ENCODE assay signal across 1 cellular context in genomic region chr10:5595591-5596590, GRCh38.
TF ChIP-seq lines count a peak whose summit lies in the region.

No MANE protein-coding gene starts in this region.

TF ChIP-seq in WTC11, 78 proteins besides CTCF, POLR2A, EP300 and RAD21 (continued from another document):
- TF ChIP-seq, protein P1, sequence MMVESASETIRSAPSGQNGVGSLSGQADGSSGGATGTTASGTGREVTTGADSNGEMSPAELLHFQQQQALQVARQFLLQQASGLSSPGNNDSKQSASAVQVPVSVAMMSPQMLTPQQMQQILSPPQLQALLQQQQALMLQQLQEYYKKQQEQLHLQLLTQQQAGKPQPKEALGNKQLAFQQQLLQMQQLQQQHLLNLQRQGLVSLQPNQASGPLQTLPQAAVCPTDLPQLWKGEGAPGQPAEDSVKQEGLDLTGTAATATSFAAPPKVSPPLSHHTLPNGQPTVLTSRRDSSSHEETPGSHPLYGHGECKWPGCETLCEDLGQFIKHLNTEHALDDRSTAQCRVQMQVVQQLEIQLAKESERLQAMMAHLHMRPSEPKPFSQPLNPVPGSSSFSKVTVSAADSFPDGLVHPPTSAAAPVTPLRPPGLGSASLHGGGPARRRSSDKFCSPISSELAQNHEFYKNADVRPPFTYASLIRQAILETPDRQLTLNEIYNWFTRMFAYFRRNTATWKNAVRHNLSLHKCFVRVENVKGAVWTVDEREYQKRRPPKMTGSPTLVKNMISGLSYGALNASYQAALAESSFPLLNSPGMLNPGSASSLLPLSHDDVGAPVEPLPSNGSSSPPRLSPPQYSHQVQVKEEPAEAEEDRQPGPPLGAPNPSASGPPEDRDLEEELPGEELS (CRISPR knock-in tag; IDR thresholded peaks at IDR 0.05) = no peak
- TF ChIP-seq, protein P2, sequence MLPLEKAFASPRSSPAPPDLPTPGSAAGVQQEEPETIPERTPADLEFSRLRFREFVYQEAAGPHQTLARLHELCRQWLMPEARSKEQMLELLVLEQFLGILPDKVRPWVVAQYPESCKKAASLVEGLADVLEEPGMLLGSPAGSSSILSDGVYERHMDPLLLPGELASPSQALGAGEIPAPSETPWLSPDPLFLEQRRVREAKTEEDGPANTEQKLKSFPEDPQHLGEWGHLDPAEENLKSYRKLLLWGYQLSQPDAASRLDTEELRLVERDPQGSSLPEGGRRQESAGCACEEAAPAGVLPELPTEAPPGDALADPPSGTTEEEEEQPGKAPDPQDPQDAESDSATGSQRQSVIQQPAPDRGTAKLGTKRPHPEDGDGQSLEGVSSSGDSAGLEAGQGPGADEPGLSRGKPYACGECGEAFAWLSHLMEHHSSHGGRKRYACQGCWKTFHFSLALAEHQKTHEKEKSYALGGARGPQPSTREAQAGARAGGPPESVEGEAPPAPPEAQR (CRISPR knock-in tag; IDR thresholded peaks at IDR 0.05) = no peak
- TF ChIP-seq, protein P3, sequence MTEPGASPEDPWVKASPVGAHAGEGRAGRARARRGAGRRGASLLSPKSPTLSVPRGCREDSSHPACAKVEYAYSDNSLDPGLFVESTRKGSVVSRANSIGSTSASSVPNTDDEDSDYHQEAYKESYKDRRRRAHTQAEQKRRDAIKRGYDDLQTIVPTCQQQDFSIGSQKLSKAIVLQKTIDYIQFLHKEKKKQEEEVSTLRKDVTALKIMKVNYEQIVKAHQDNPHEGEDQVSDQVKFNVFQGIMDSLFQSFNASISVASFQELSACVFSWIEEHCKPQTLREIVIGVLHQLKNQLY (CRISPR knock-in tag; IDR thresholded peaks at IDR 0.05) = no peak
- TF ChIP-seq, protein P4, sequence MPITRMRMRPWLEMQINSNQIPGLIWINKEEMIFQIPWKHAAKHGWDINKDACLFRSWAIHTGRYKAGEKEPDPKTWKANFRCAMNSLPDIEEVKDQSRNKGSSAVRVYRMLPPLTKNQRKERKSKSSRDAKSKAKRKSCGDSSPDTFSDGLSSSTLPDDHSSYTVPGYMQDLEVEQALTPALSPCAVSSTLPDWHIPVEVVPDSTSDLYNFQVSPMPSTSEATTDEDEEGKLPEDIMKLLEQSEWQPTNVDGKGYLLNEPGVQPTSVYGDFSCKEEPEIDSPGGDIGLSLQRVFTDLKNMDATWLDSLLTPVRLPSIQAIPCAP (CRISPR knock-in tag; IDR thresholded peaks at IDR 0.05) = no peak
- no peak for TF ChIP-seq SMAD3 (CRISPR knock-in tag; IDR thresholded peaks at IDR 0.05; ENCODE audit: borderline replicate concordance)
- TF ChIP-seq, protein P5, sequence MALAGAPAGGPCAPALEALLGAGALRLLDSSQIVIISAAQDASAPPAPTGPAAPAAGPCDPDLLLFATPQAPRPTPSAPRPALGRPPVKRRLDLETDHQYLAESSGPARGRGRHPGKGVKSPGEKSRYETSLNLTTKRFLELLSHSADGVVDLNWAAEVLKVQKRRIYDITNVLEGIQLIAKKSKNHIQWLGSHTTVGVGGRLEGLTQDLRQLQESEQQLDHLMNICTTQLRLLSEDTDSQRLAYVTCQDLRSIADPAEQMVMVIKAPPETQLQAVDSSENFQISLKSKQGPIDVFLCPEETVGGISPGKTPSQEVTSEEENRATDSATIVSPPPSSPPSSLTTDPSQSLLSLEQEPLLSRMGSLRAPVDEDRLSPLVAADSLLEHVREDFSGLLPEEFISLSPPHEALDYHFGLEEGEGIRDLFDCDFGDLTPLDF (CRISPR knock-in tag; IDR thresholded peaks at IDR 0.05) = no peak
- no peak for TF ChIP-seq OVOL2 (CRISPR knock-in tag; IDR thresholded peaks at IDR 0.05; ENCODE audit: borderline replicate concordance)
- no peak for TF ChIP-seq SP1 (CRISPR knock-in tag; conservative IDR thresholded peaks at IDR 0.05)
- no peak for TF ChIP-seq JUN (CRISPR knock-in tag; IDR thresholded peaks at IDR 0.05)
- TF ChIP-seq ZNF219 (CRISPR knock-in tag; IDR thresholded peaks at IDR 0.05; ENCODE audit: borderline replicate concordance) = no peak
- TF ChIP-seq, protein P6, sequence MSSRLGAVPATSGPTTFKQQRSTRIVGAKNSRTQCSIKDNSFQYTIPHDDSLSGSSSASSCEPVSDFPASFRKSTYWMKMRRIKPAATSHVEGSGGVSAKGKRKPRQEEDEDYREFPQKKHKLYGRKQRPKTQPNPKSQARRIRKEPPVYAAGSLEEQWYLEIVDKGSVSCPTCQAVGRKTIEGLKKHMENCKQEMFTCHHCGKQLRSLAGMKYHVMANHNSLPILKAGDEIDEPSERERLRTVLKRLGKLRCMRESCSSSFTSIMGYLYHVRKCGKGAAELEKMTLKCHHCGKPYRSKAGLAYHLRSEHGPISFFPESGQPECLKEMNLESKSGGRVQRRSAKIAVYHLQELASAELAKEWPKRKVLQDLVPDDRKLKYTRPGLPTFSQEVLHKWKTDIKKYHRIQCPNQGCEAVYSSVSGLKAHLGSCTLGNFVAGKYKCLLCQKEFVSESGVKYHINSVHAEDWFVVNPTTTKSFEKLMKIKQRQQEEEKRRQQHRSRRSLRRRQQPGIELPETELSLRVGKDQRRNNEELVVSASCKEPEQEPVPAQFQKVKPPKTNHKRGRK (CRISPR knock-in tag; IDR thresholded peaks at IDR 0.05; ENCODE audit: borderline replicate concordance) = no peak
- TF ChIP-seq ZNF396 (CRISPR knock-in tag; IDR thresholded peaks at IDR 0.05; ENCODE audit: borderline replicate concordance) = no peak
- no peak for TF ChIP-seq CREB1 (CRISPR knock-in tag; IDR thresholded peaks at IDR 0.05)
- no peak for TF ChIP-seq MAX (CRISPR knock-in tag; IDR thresholded peaks at IDR 0.05)
